25 cellular contexts compared by ENCODE assay signal in the genomic region with DNA sequence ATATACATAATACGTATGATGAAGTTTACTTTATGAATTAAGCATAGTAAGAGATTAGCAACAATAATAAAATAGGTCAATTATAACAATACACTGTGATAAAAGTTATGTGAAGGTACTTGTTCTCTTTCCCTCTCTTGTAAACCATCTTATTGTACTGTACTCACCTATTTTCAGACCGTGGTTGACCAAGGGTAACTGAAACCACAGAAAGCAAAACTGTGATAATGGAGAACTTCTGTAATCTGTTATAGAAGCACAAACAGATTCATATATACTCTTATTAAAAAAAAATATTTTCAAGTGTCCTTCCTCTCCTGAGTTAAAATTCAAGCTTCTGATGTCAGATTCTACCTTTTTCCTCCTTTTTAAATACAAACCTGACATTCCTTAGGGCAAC.
"Had no signal": no experiment of that assay in that cellular context is flagged by ENCODE, and none has a peak within 500 bp of the region (broad histone marks: within the 10 kb centered on the region; RNA-seq: fewer than 3 reads in every experiment).

No MANE protein-coding gene starts in this region.

- H3K4me3 ChIP-seq: adrenal gland, MG63, SK-N-MC had no signal

- H3K9me3 ChIP-seq: adrenal gland, MG63 had no signal

- H3K27ac ChIP-seq: adrenal gland had no signal

- H3K36me3 Mint-ChIP-seq: activated CD4-positive, alpha-beta memory T cell treated with anti-CD3 and anti-CD28 coated beads for 36 hours; activated naive CD8-positive, alpha-beta T cell treated with anti-CD3 and anti-CD28 coated beads, Interleukin-2, amount 10 ng/mL, durations not matched to agents 7 days and 5 days; T-cell had no signal

- H3K27me3 ChIP-seq: adrenal gland had no signal

- H3K36me3 ChIP-seq: adrenal gland, MG63 had no signal

- H3K27ac Mint-ChIP-seq: activated B cell treated with CpG ODN at 0.5 μM for 24 hours; activated CD4-positive, alpha-beta memory T cell treated with anti-CD3 and anti-CD28 coated beads for 36 hours; activated CD4-positive, alpha-beta T cell treated with anti-CD3 and anti-CD28 coated beads, Interleukin-2, amount 10 ng/mL, durations not matched to agents 7 days and 5 days; activated naive CD8-positive, alpha-beta T cell treated with anti-CD3 and anti-CD28 coated beads, Interleukin-2, amount 10 ng/mL, durations not matched to agents 7 days and 5 days; activated T-cell treated with anti-CD3 and anti-CD28 coated beads, Interleukin-2, amount 50 U/mL, for 72 hours; dendritic cell treated with granulocyte-macrophage colony-stimulating factor and Interleukin-4, amounts not matched to agents 40 ng/mL and 50 ng/mL, for 4 days; T-cell had no signal

- H3K9me3 Mint-ChIP-seq: activated naive CD8-positive, alpha-beta T cell treated with anti-CD3 and anti-CD28 coated beads, Interleukin-2, amount 10 ng/mL, durations not matched to agents 7 days and 5 days; activated T-cell treated with anti-CD3 and anti-CD28 coated beads, Interleukin-2, amount 50 U/mL, for 72 hours; dendritic cell treated with granulocyte-macrophage colony-stimulating factor and Interleukin-4, amounts not matched to agents 40 ng/mL and 50 ng/mL, for 4 days had no signal

- ATAC-seq: activated T-cell treated with anti-CD3 and anti-CD28 coated beads, Interleukin-2, amount 50 U/mL, for 72 hours; Right ventricle myocardium inferior; T-cell had no signal

- H3K4me1 Mint-ChIP-seq: activated B cell treated with CpG ODN at 0.5 μM for 24 hours; activated CD4-positive, alpha-beta T cell treated with anti-CD3 and anti-CD28 coated beads, Interleukin-2, amount 10 ng/mL, durations not matched to agents 7 days and 5 days; activated naive CD8-positive, alpha-beta T cell treated with anti-CD3 and anti-CD28 coated beads, Interleukin-2, amount 10 ng/mL, durations not matched to agents 7 days and 5 days; T-cell had no signal

- H3K4me1 ChIP-seq: adrenal gland had no signal

- DNase-seq: activated B cell treated with CpG ODN at 0.5 μM for 24 hours; activated CD4-positive, alpha-beta memory T cell treated with anti-CD3 and anti-CD28 coated beads for 36 hours; activated CD4-positive, alpha-beta T cell treated with anti-CD3 and anti-CD28 coated beads for 1 hour; activated CD4-positive, alpha-beta T cell treated with anti-CD3 and anti-CD28 coated beads, Interleukin-2, amount 10 ng/mL, durations not matched to agents 7 days and 5 days; activated CD8-positive, alpha-beta memory T cell treated with anti-CD3 and anti-CD28 coated beads, Interleukin-2, amount 50 U/mL, for 4 hours; activated naive CD4-positive, alpha-beta T cell treated with anti-CD3 and anti-CD28 coated beads, Interleukin-2, amount 50 U/mL, for 16 hours; activated naive CD8-positive, alpha-beta T cell treated with anti-CD3 and anti-CD28 coated beads, Interleukin-2, amount 10 ng/mL, durations not matched to agents 7 days and 5 days; activated T-cell treated with anti-CD3 and anti-CD28 coated beads, Interleukin-2, amount 50 U/mL, for 72 hours; adrenal gland; anterior cingulate cortex; cerebellar nuclear complex; MG63; NCI-H1105 treated with DMSO at 0.1 percent for 48 hours; NCI-H1436 treated with DMSO at 0.1 percent for 48 hours; NCI-H187 treated with DMSO at 0.1 percent for 48 hours; NCI-H2081 treated with DMSO at 0.1 percent for 48 hours; NCI-H446; NCI-H524; RPMI8226; T-cell; T-helper 2 cell; T1000 had no signal

- H3K27me3 Mint-ChIP-seq: activated B cell treated with CpG ODN at 0.5 μM for 24 hours; activated CD4-positive, alpha-beta memory T cell treated with anti-CD3 and anti-CD28 coated beads for 36 hours; activated CD4-positive, alpha-beta T cell treated with anti-CD3 and anti-CD28 coated beads, Interleukin-2, amount 10 ng/mL, durations not matched to agents 7 days and 5 days; activated naive CD8-positive, alpha-beta T cell treated with anti-CD3 and anti-CD28 coated beads, Interleukin-2, amount 10 ng/mL, durations not matched to agents 7 days and 5 days; dendritic cell treated with granulocyte-macrophage colony-stimulating factor and Interleukin-4, amounts not matched to agents 40 ng/mL and 50 ng/mL, for 4 days; T-cell had no signal

- H3K4me3 Mint-ChIP-seq: activated B cell treated with CpG ODN at 0.5 μM for 24 hours; activated CD4-positive, alpha-beta memory T cell treated with anti-CD3 and anti-CD28 coated beads for 36 hours; activated CD4-positive, alpha-beta T cell treated with anti-CD3 and anti-CD28 coated beads, Interleukin-2, amount 10 ng/mL, durations not matched to agents 7 days and 5 days; activated naive CD8-positive, alpha-beta T cell treated with anti-CD3 and anti-CD28 coated beads, Interleukin-2, amount 10 ng/mL, durations not matched to agents 7 days and 5 days; activated T-cell treated with anti-CD3 and anti-CD28 coated beads, Interleukin-2, amount 50 U/mL, for 72 hours; dendritic cell treated with granulocyte-macrophage colony-stimulating factor and Interleukin-4, amounts not matched to agents 40 ng/mL and 50 ng/mL, for 4 days; T-cell had no signal
